Comparison of ENCODE assay signal across 13 cellular contexts in genomic region chr9:76472925-76473324, GRCh38. TPM values are rescaled to one million over a fixed set of nuclear protein-coding genes. Genes with fewer than 3 reads are reported as not detected.
A peak's percentile ranks its signal among the peaks of the same experiment; 100 is the strongest.
DNase-seq lines count a peak whose midpoint lies in the region; ATAC-seq and TF ChIP-seq lines count a peak whose summit lies in the region.
"Had no signal": no experiment of that assay in that cellular context is flagged by ENCODE, and none has a peak within 500 bp of the region (broad histone marks: within the 10 kb centered on the region; RNA-seq: fewer than 3 reads in every experiment).

No MANE protein-coding gene starts in this region.

- WGBS in spleen, 5 donors, result 43 to 60% (median 49%) methylated on average over 5 to 6 of the region's 6 CpGs

- no peak for ATAC-seq in HG03457 (IDR thresholded peaks at IDR 0.05; ENCODE audit: unreplicated experiment)
- ATAC-seq: heart left ventricle had no signal

- intact Hi-C loops in spleen (cut with DNase I; ENCODE audit: low total_unique reads), result no loop called here

- H3K27me3 ChIP-seq in iPS-20b (ENCODE audit: insufficient read depth, low read length) (no peaks in the 10 kb centered on the region), spleen (replicated peaks in 1 of 7) (no peaks in the 10 kb centered on the region)
- H3K27me3 ChIP-seq: heart left ventricle had no signal

- H3K9ac ChIP-seq in iPS-20b (ENCODE audit: low read depth, low read length), result peak overlapping the region; percentile 57; the same call in 1 of the 2 replicates

- H3K4me3 ChIP-seq in iPS-20b (ENCODE audit: low read length), result peak overlapping the region; percentile 8; the same call in 1 of the 2 replicates
- no peak overlapping the region for H3K4me3 ChIP-seq in spleen
- H3K4me3 ChIP-seq: heart left ventricle had no signal

- peak; percentile 5 for DNase-seq in HT1080 (ENCODE audit: low read depth)
- peak; percentile 74 for DNase-seq in NCI-H748 (lab: John Stamatoyannopoulos, UW; ENCODE audit: unreplicated experiment)
- no peak for DNase-seq in spleen
- no peak for DNase-seq in GOT3 (lab: John Stamatoyannopoulos, UW)
- DNase-seq in AML-193 (lab: John Stamatoyannopoulos, UW), result no peak
- no peak for DNase-seq in GM13976 (ENCODE audit: low spot score)
- DNase-seq: DMS53; effector CD4-positive, alpha-beta T cell; heart left ventricle; midbrain; NCI-H524 had no signal

- in situ Hi-C loops in GM13976 (cut with MboI; ENCODE audit: low sequenced_read_pairs, unreplicated experiment), result no loop called here

- no peak for TF ChIP-seq POLR2A in spleen (IDR thresholded peaks at IDR 0.05)

- H3K36me3 ChIP-seq in iPS-20b (ENCODE audit: insufficient read depth, low read depth, low read length), result no peaks in the 10 kb centered on the region
- peaks cover 0 to 9% (median 0%) of the 10 kb centered on the region in 6 donors for H3K36me3 ChIP-seq in spleen
- H3K36me3 ChIP-seq: heart left ventricle had no signal

- H3K4me1 ChIP-seq in iPS-20b (ENCODE audit: insufficient read depth, low read length) (peaks cover 43% of the 10 kb centered on the region), spleen (peaks cover 5 to 88% (median 52%) of the 10 kb centered on the region in 6 donors)

- TF ChIP-seq CTCF in spleen (IDR thresholded peaks at IDR 0.05 in 8 of 11, conservative IDR thresholded peaks at IDR 0.05 in 3 of 11), result no peak
- no peak for TF ChIP-seq CTCF in GM13976 (IDR thresholded peaks at IDR 0.05; ENCODE audit: borderline replicate concordance, control extremely low read depth, extremely low read depth, insufficient read depth, missing control alignments)

- no peaks in the 10 kb centered on the region for H3K9me3 ChIP-seq in iPS-20b (ENCODE audit: insufficient read depth, low read depth, low read length)
- H3K9me3 ChIP-seq in spleen, result peaks cover 0 to 5% (median 0%) of the 10 kb centered on the region in 8 donors
- H3K9me3 ChIP-seq: heart left ventricle had no signal

- peak overlapping the region; percentile 2 for H3K27ac ChIP-seq in iPS-20b (ENCODE audit: low read length)
- H3K27ac ChIP-seq in spleen, result peak overlapping the region in 5 of 8 donors; percentile 14 to 64 (median 45)

RNA-seq across cellular contexts. Expression of gene GCNT1, which starts 13.9 kb away (rescaled TPM):
- 1.7 and 7.3 TPM in 2 replicates for total RNA-seq in HT1080 (2014; rRNA removed; shearing (Covaris generic))
- polyA plus RNA-seq in HT1080 (2015; cell fraction: cytosol; rRNA removed), result 3.6 and 4.8 TPM in 2 replicates
- polyA plus RNA-seq in HT1080 (2015; cell fraction: nucleus; rRNA removed), result 4.0 and 4.1 TPM in 2 replicates
- 10 to 100 TPM; 23.1 to 54.5 (median 37.6) TPM for total RNA-seq in spleen
- polyA plus RNA-seq in spleen, result 1 to 10 TPM; 2.5 to 5.1 (median 3.5) TPM

Comparison
In these comparisons a context has a peak if more than half of its experiments do, and no peak if none do; other contexts are left out.
1. DNase-seq: peak in HT1080 (single experiment) and NCI-H748 (single experiment); none in spleen (single experiment), GOT3 (single experiment), AML-193 (0 of 2) and GM13976 (single experiment).